ENCODE assay signal across 8 cellular contexts in genomic region chr19:46990998-46991676, GRCh38. TPM values are rescaled to one million over a fixed set of nuclear protein-coding genes. Genes with fewer than 3 reads are reported as not detected.
A peak's percentile ranks its signal among the peaks of the same experiment; 100 is the strongest.
DNase-seq lines count a peak whose midpoint lies in the region; ATAC-seq, FAIRE-seq and TF ChIP-seq lines count a peak whose summit lies in the region.

No MANE protein-coding gene starts in this region.

- H3K4me1 ChIP-seq in A549 = peaks cover 9% of the 10 kb centered on the region; the same call in 2 of the 3 replicates
- H3K4me1 ChIP-seq in liver (ENCODE audit: control insufficient read depth in 4 of 4, insufficient read depth in 4 of 4, low read length in 3 of 4) = peaks cover 1 to 38% (median 25%) of the 10 kb centered on the region in 4 donors

- peak overlapping the region; percentile 31 to 65; a peak in 3 of 6 replicates for H3K27ac ChIP-seq in A549
- peak overlapping the region; percentile 39 to 66 for H3K27ac ChIP-seq in liver (ENCODE audit: low read depth in 1 of 2, low read length in 2 of 2)

- TF ChIP-seq CTCF in A549 (IDR thresholded peaks at IDR 0.05) (peak; percentile 97), liver (IDR thresholded peaks at IDR 0.05; ENCODE audit: low read depth, low read length, missing input control) (peak; percentile 86)

- ATAC-seq in A549 (peak; percentile 70 to 87), GM19023 (IDR thresholded peaks at IDR 0.05; ENCODE audit: unreplicated experiment) (no peak)

- no peaks in the 10 kb centered on the region for H3K27me3 Mint-ChIP-seq in activated CD4-positive, alpha-beta T cell treated with anti-CD3 and anti-CD28 coated beads, Interleukin-2, amount 10 ng/mL, durations not matched to agents 7 days and 5 days

- 28% methylated on average over 19 of the region's 19 CpGs for WGBS in A549 (ENCODE audit: missing lambda C conversion rate)
- 22% methylated on average over 19 of the region's 19 CpGs for WGBS in liver

- TF ChIP-seq POLR2A in A549 (IDR thresholded peaks at IDR 0.05; ENCODE audit: low read length) = no peak

- DNase-seq in A549 (ENCODE audit: low read depth in 1 of 2, low spot score in 1 of 2) = peak; percentile 77 to 85
- no peak for DNase-seq in GM19239 (ENCODE audit: insufficient read length, low spot score)
- DNase-seq in NCI-H460 (ENCODE audit: extremely low read depth, low read depth) = peak; percentile 68
- peak; percentile 64 for DNase-seq in activated CD4-positive, alpha-beta T cell treated with anti-CD3 and anti-CD28 coated beads, Interleukin-2, amount 10 ng/mL, durations not matched to agents 7 days and 5 days
- peak; percentile 84 for DNase-seq in ecto neural progenitor cell (ENCODE audit: low spot score)
- DNase-seq in stimulated activated CD4-positive, alpha-beta T cell treated with anti-CD3 and anti-CD28 coated beads, Interleukin-4, amount 100 ng/mL, for 48 hours (ENCODE audit: low read depth in 2 of 2) = peak; percentile 50 to 58

- H3K27me3 ChIP-seq in liver (ENCODE audit: control insufficient read depth in 4 of 4, insufficient read depth in 4 of 4, low read length in 3 of 4) = no peaks in the 10 kb centered on the region

- peak; percentile 28 for FAIRE-seq in A549 (lab: Jason Lieb, UNC)
- peak; percentile 88 for FAIRE-seq in GM19239 (lab: Jason Lieb, UNC)

- POLR2A ChIA-PET in A549 (lab: Yijun Ruan, JAX) = interaction anchor here (1.4 kb wide), 1 partner anchor 135 kb away, joined by 3 read pairs; no protein-coding TSS in a partner anchor
- POLR2A ChIA-PET in activated CD4-positive, alpha-beta T cell treated with anti-CD3 and anti-CD28 coated beads, Interleukin-2, amount 10 ng/mL, durations not matched to agents 7 days and 5 days (lab: Charles Lee) = no interaction called here

- H3K4me3 ChIP-seq in A549 (no peak overlapping the region), liver (ENCODE audit: low read depth in 1 of 3, low read length in 3 of 3) (no peak overlapping the region)

- no peak overlapping the region for H3K9ac ChIP-seq in liver (ENCODE audit: low read depth in 1 of 2, low read length in 2 of 2)

- H3K9me3 ChIP-seq in A549 (no peaks in the 10 kb centered on the region), liver (ENCODE audit: control insufficient read depth in 4 of 4, low read length in 3 of 4) (no peaks in the 10 kb centered on the region)

- TF ChIP-seq RAD21 in A549 (conservative IDR thresholded peaks at IDR 0.05 in 1 of 2, IDR thresholded peaks at IDR 0.05 in 1 of 2) (peak; percentile 99), liver (IDR thresholded peaks at IDR 0.05) (peak; percentile 96 to 97)

- peak overlapping the region; percentile 83 for H3K27ac Mint-ChIP-seq in activated CD4-positive, alpha-beta T cell treated with anti-CD3 and anti-CD28 coated beads, Interleukin-2, amount 10 ng/mL, durations not matched to agents 7 days and 5 days

- no peaks in the 10 kb centered on the region for H3K9me3 Mint-ChIP-seq in activated CD4-positive, alpha-beta T cell treated with anti-CD3 and anti-CD28 coated beads, Interleukin-2, amount 10 ng/mL, durations not matched to agents 7 days and 5 days

- peaks cover 9 to 18% (median 12%) of the 10 kb centered on the region in 4 donors for H3K36me3 ChIP-seq in liver (ENCODE audit: control insufficient read depth in 4 of 4, insufficient read depth in 3 of 4, low read depth in 1 of 4, low read length in 3 of 4)

- peaks cover 14% of the 10 kb centered on the region for H3K4me1 Mint-ChIP-seq in activated CD4-positive, alpha-beta T cell treated with anti-CD3 and anti-CD28 coated beads, Interleukin-2, amount 10 ng/mL, durations not matched to agents 7 days and 5 days

- H3K36me3 Mint-ChIP-seq in activated CD4-positive, alpha-beta T cell treated with anti-CD3 and anti-CD28 coated beads, Interleukin-2, amount 10 ng/mL, durations not matched to agents 7 days and 5 days (ENCODE audit: low read depth) = peaks cover 10% of the 10 kb centered on the region

- peak overlapping the region; percentile 35 for H3K4me2 ChIP-seq in A549

- no peak for TF ChIP-seq EP300 in A549 (IDR thresholded peaks at IDR 0.05)

- CTCF ChIA-PET in A549 (lab: Yijun Ruan, JAX) = interaction anchor here (0.6 to 16.0 kb wide), 79 partner anchors 10 to 1157 kb away, joined by 3 to 339 read pairs (median 8); partner anchors contain the start of genes AP2S1, NPAS1 and SLC1A5
- CTCF ChIA-PET in activated CD4-positive, alpha-beta T cell treated with anti-CD3 and anti-CD28 coated beads, Interleukin-2, amount 10 ng/mL, durations not matched to agents 7 days and 5 days (lab: Charles Lee) = interaction anchor here (0.5 to 2.9 kb wide), 9 partner anchors 11 to 151 kb away, joined by 3 to 11 read pairs (median 4); partner anchors contain the start of gene NPAS1

- H3K4me3 Mint-ChIP-seq in activated CD4-positive, alpha-beta T cell treated with anti-CD3 and anti-CD28 coated beads, Interleukin-2, amount 10 ng/mL, durations not matched to agents 7 days and 5 days = peak overlapping the region; percentile 22

TF ChIP-seq in A549, 52 proteins besides CTCF, POLR2A, EP300 and RAD21 (continues in another document):
- TF ChIP-seq NR3C1 (IDR thresholded peaks at IDR 0.05) (no peak), USF2 (IDR thresholded peaks at IDR 0.05) (no peak), SMC3 (IDR thresholded peaks at IDR 0.05) (peak; percentile 98), RFX5 (IDR thresholded peaks at IDR 0.05) (peak; percentile 70; the same call in 1 of the 2 replicates), TFCP2L1 (CRISPR knock-in tag; IDR thresholded peaks at IDR 0.05) (no peak), MYC (IDR thresholded peaks at IDR 0.05; ENCODE audit: borderline replicate concordance, low read length) (no peak)

TF ChIP-seq in liver, 16 proteins besides CTCF, POLR2A, EP300 and RAD21 (continues in another document):
- TF ChIP-seq ZBTB33 (IDR thresholded peaks at IDR 0.05) = no peak
- peak; percentile 77 for TF ChIP-seq NR2F2 (IDR thresholded peaks at IDR 0.05)
- no peak for TF ChIP-seq MAX (IDR thresholded peaks at IDR 0.05)
- TF ChIP-seq SP1 (IDR thresholded peaks at IDR 0.05) = no peak
- TF ChIP-seq YY1 (IDR thresholded peaks at IDR 0.05) = peak; percentile 33
- no peak for TF ChIP-seq TAF1 (conservative IDR thresholded peaks at IDR 0.05)
- TF ChIP-seq HNF4A (conservative IDR thresholded peaks at IDR 0.05) = peak in 1 of 2 donors; percentile 29
- peak; percentile 22 to 59 for TF ChIP-seq RXRA (IDR thresholded peaks at IDR 0.05)
- peak in 1 of 2 donors; percentile 26 for TF ChIP-seq EGR1 (IDR thresholded peaks at IDR 0.05; ENCODE audit: low read depth in 2 of 2)
- peak in 1 of 2 donors; percentile 20 for TF ChIP-seq GABPA (IDR thresholded peaks at IDR 0.05 in 1 of 2, conservative IDR thresholded peaks at IDR 0.05 in 1 of 2)
- peak; percentile 8 for TF ChIP-seq FOXA2 (IDR thresholded peaks at IDR 0.05)

RNA-seq across cellular contexts. Expression of gene NPAS1, which starts 28.5 kb away (rescaled TPM):
- polyA plus RNA-seq in A549 (2011; rRNA removed) (1.3 and 1.5 TPM in 2 replicates), A549 (2017; fragmentation: RNase III; extraction: RNeasy Plus Mini Kit Qiagen cat#74134 plus additional on column Dnase treatment) (2.3 to 3.5 TPM (median 3.4 TPM) in 3 replicates), liver (under 1 TPM in 1 of 2 donors, not detected in 1; 0.22 TPM)
- polyA plus RNA-seq in A549 (2012; cell fraction: cytosol; rRNA removed) = 3.6 and 5.4 TPM in 2 replicates
- polyA plus RNA-seq in A549 (2012; cell fraction: nucleus; rRNA removed) = 5.3 and 7.9 TPM in 2 replicates
- polyA minus RNA-seq in A549 (2011; rRNA and poly(A)+ RNA removed) = 0.83 and 1.3 TPM in 2 replicates
- total RNA-seq in NCI-H460 (2014; rRNA removed; shearing (Covaris generic)) = 0.30 and 0.49 TPM in 2 replicates
- 1.2 TPM in 1 of 2 replicates, not detected in the other for polyA plus RNA-seq in NCI-H460 (2014; cell fraction: nucleus; rRNA removed)
- total RNA-seq in activated CD4-positive, alpha-beta T cell treated with anti-CD3 and anti-CD28 coated beads, Interleukin-2, amount 10 ng/mL, durations not matched to agents 7 days and 5 days = not detected
- total RNA-seq in liver = not detected

RNA-seq across cellular contexts. Expression of gene TMEM160, which starts 57.3 kb away (rescaled TPM):
- 12.4 and 15.2 TPM in 2 replicates for polyA plus RNA-seq in A549 (2011; rRNA removed)
- 112 and 136 TPM in 2 replicates for polyA plus RNA-seq in A549 (2012; cell fraction: cytosol; rRNA removed)
- polyA plus RNA-seq in A549 (2012; cell fraction: nucleus; rRNA removed) = 101 and 132 TPM in 2 replicates
- polyA plus RNA-seq in A549 (2017; fragmentation: RNase III; extraction: RNeasy Plus Mini Kit Qiagen cat#74134 plus additional on column Dnase treatment) = 40.8 to 50.4 TPM (median 42.2 TPM) in 3 replicates
- polyA minus RNA-seq in A549 (2011; rRNA and poly(A)+ RNA removed) = 2.1 and 7.5 TPM in 2 replicates
- 17.5 and 21.5 TPM in 2 replicates for total RNA-seq in NCI-H460 (2014; rRNA removed; shearing (Covaris generic))
- 77.2 and 110 TPM in 2 replicates for polyA plus RNA-seq in NCI-H460 (2014; cell fraction: nucleus; rRNA removed)
- total RNA-seq in activated CD4-positive, alpha-beta T cell treated with anti-CD3 and anti-CD28 coated beads, Interleukin-2, amount 10 ng/mL, durations not matched to agents 7 days and 5 days = 10 to 100 TPM; 41.6 to 56.6 TPM
- 10 to 100 TPM; 11.5 to 12.4 TPM for total RNA-seq in liver
- 10 to 100 TPM; 32.1 to 49.2 TPM for polyA plus RNA-seq in liver
